Comparison of ENCODE assay signal across 22 cellular contexts in genomic region chr10:5573968-5574641, GRCh38. TPM values are rescaled to one million over a fixed set of nuclear protein-coding genes. Genes with fewer than 3 reads are reported as not detected.
DNase-seq lines count a peak whose midpoint lies in the region; ATAC-seq, FAIRE-seq and TF ChIP-seq lines count a peak whose summit lies in the region.
"Had no signal": no experiment of that assay in that cellular context is flagged by ENCODE, and none has a peak within 500 bp of the region (broad histone marks: within the 10 kb centered on the region; RNA-seq: fewer than 3 reads in every experiment).

No MANE protein-coding gene starts in this region.

- H3K4me3 ChIP-seq in SJCRH30: no peak overlapping the region
- no peak overlapping the region for H3K4me3 ChIP-seq in kidney (ENCODE audit: low read length in 2 of 2)
- H3K4me3 ChIP-seq in gastrocnemius medialis: no peak overlapping the region
- H3K4me3 ChIP-seq in MG63: no peak overlapping the region
- H3K4me3 ChIP-seq: right atrium auricular region had no signal

- H3K4me1 ChIP-seq in SJCRH30 (peaks cover 30% of the 10 kb centered on the region), kidney (ENCODE audit: control insufficient read depth in 1 of 2, insufficient read depth in 1 of 2, low read depth in 1 of 2, low read length in 2 of 2) (peaks cover 8 to 16% of the 10 kb centered on the region in 2 donors), gastrocnemius medialis (peaks cover 14 to 19% of the 10 kb centered on the region in 2 donors)
- H3K4me1 ChIP-seq: right atrium auricular region had no signal

- peak; percentile 72 to 86 for ATAC-seq in gastrocnemius medialis
- ATAC-seq: activated naive CD8-positive, alpha-beta T cell treated with anti-CD3 and anti-CD28 coated beads, Interleukin-2, amount 50 U/mL, for 24 hours; stimulated activated memory B cell treated with anti-CD40 and anti-IgM and Interleukin-4, amounts not matched to agents 10 μg/mL and 1 μg/mL and 100 μg/mL, for 72 hours; T-helper 17 cell had no signal

- H3K27me3 ChIP-seq in SJCRH30: no peaks in the 10 kb centered on the region
- no peaks in the 10 kb centered on the region for H3K27me3 ChIP-seq in gastrocnemius medialis
- H3K27me3 ChIP-seq in MG63: no peaks in the 10 kb centered on the region
- H3K27me3 ChIP-seq: right atrium auricular region had no signal

- TF ChIP-seq CTCF in kidney (IDR thresholded peaks at IDR 0.05; ENCODE audit: borderline replicate concordance, extremely low read depth, insufficient read depth) (no peak), gastrocnemius medialis (IDR thresholded peaks at IDR 0.05 in 4 of 5, conservative IDR thresholded peaks at IDR 0.05 in 1 of 5) (no peak)

- H3K27ac ChIP-seq in SJCRH30 (no peak overlapping the region), kidney (ENCODE audit: low read depth in 2 of 2, low read length in 2 of 2) (peak overlapping the region in 1 of 2 donors; percentile 77), gastrocnemius medialis (peak overlapping the region; percentile 49 to 90 (median 60))
- H3K27ac ChIP-seq: right atrium auricular region had no signal

- no peak for TF ChIP-seq POLR2A in gastrocnemius medialis (IDR thresholded peaks at IDR 0.05)

- peak; percentile 24 for DNase-seq in DMS79 treated with DMSO at 0.1 percent for 48 hours (lab: John Stamatoyannopoulos, UW)
- DNase-seq in DMS79 (lab: John Stamatoyannopoulos, UW): no peak
- DNase-seq in SJCRH30: peak; percentile 43 to 57
- DNase-seq in kidney: peak; percentile 57
- peak; percentile 72 to 75 for DNase-seq in gastrocnemius medialis
- DNase-seq in NCI-H187 treated with DMSO at 0.1 percent for 48 hours (lab: John Stamatoyannopoulos, UW): no peak
- DNase-seq in MG63: no peak
- DNase-seq in iPS-NIHi11 (ENCODE audit: low spot score): no peak
- DNase-seq: 8988T; activated CD4-positive, alpha-beta T cell treated with anti-CD3 and anti-CD28 coated beads for 1 hour; activated naive CD8-positive, alpha-beta T cell treated with anti-CD3 and anti-CD28 coated beads, Interleukin-2, amount 50 U/mL, for 24 hours; activated T-cell treated with anti-CD3 and anti-CD28 coated beads, Interleukin-2, amount 50 U/mL, for 24 hours; CD4-positive, alpha-beta T cell; cerebellar nuclear complex; naive B cell; T-helper 17 cell had no signal

- intact Hi-C loops in kidney (cut with DNase I): no loop called here
- intact Hi-C loops in gastrocnemius medialis (cut with DNase I; ENCODE audit: low total_unique reads): no loop called here

- H3K9me3 ChIP-seq in SJCRH30 (replicated peaks) (no peaks in the 10 kb centered on the region), kidney (ENCODE audit: control insufficient read depth in 1 of 2, low read length in 2 of 2) (no peaks in the 10 kb centered on the region), gastrocnemius medialis (no peaks in the 10 kb centered on the region), MG63 (no peaks in the 10 kb centered on the region)
- H3K9me3 ChIP-seq: right atrium auricular region had no signal

- no peak for FAIRE-seq in kidney (lab: Jason Lieb, UNC)
- FAIRE-seq: endothelial cell of umbilical vein, RCC 7860 had no signal

- in situ Hi-C loops in gastrocnemius medialis (cut with MboI; ENCODE audit: low sequenced_read_pairs in 4 of 4): no loop called here

- no peaks in the 10 kb centered on the region for H3K36me3 ChIP-seq in SJCRH30
- H3K36me3 ChIP-seq in kidney (ENCODE audit: control insufficient read depth in 1 of 2, insufficient read depth in 2 of 2, low read length in 2 of 2): no peaks in the 10 kb centered on the region
- no peaks in the 10 kb centered on the region for H3K36me3 ChIP-seq in gastrocnemius medialis
- no peaks in the 10 kb centered on the region for H3K36me3 ChIP-seq in MG63
- H3K36me3 ChIP-seq: right atrium auricular region had no signal

- no peak overlapping the region for H3K9ac ChIP-seq in kidney (ENCODE audit: low read length in 2 of 2)

RNA-seq across cellular contexts. Expression of gene CALML3, which starts 49.3 kb away (rescaled TPM):
- not detected in 2 replicates for total RNA-seq in SJCRH30 (2014; rRNA removed; shearing (Covaris generic))
- total RNA-seq in kidney (not detected), gastrocnemius medialis (not detected)
- polyA plus RNA-seq in kidney (ENCODE audit: insufficient read depth, low read depth, low replicate concordance): 15.9 TPM
- total RNA-seq in MG63 (2014; rRNA removed; shearing (Covaris generic); ENCODE audit: low replicate concordance): not detected in 2 replicates
- total RNA-seq: CD4-positive, alpha-beta T cell; endothelial cell of umbilical vein; NCI-H460; right atrium auricular region; T-helper 17 cell; ureter had no signal
- polyA plus RNA-seq: endothelial cell of umbilical vein had no signal

Comparison
In these comparisons a context has a peak if more than half of its experiments do, and no peak if none do; other contexts are left out.
1. DNase-seq: peak in DMS79 treated with DMSO at 0.1 percent for 48 hours (single experiment), SJCRH30 (2 of 2), kidney (single experiment) and gastrocnemius medialis (2 of 2); none in DMS79 (single experiment), NCI-H187 treated with DMSO at 0.1 percent for 48 hours (single experiment), MG63 (single experiment) and iPS-NIHi11 (single experiment).